In the genomic region with DNA sequence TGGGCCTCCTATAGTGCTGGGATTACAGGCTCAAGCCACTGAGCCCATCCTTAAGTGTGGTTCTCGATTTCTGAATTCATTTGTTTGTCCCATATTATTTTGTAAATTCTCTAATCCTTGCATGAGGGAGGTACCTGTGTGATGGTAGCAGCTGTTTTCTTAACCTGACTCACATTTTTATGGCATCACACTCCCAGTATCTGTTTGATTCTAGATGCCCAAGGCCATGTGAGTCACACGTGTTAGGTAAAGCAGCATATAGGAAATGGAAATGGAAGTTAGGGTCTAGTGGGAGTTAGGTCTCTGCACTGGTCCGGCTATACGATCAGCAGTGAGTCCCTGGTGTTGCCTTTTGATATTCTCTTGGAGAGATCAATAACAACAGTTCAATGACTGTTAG, we compare ENCODE assay signal across 18 cellular contexts.
"Had no signal": no experiment of that assay in that cellular context is flagged by ENCODE, and none has a peak within 500 bp of the region (broad histone marks: within the 10 kb centered on the region; RNA-seq: fewer than 3 reads in every experiment).

No MANE protein-coding gene starts in this region.

- H3K36me3 Mint-ChIP-seq: natural killer cell had no signal

- H3K27me3 ChIP-seq: gastrocnemius medialis, heart left ventricle, tibial nerve had no signal

- ATAC-seq: gastrocnemius medialis, heart left ventricle, left lobe of liver, natural killer cell, T-cell had no signal

- H3K27ac ChIP-seq: gastrocnemius medialis, heart left ventricle, tibial nerve had no signal

- H3K9me3 Mint-ChIP-seq: activated naive CD4-positive, alpha-beta T cell treated with anti-CD3 and anti-CD28 coated beads, Interleukin-2, amount 50 U/mL, for 72 hours; brain; natural killer cell; T-cell had no signal

- H3K4me1 Mint-ChIP-seq: natural killer cell, T-cell had no signal

- H3K27me3 Mint-ChIP-seq: brain, T-cell had no signal

- H3K4me3 ChIP-seq: gastrocnemius medialis, heart left ventricle, tibial nerve had no signal

- H3K4me1 ChIP-seq: gastrocnemius medialis had no signal

- H3K4me3 Mint-ChIP-seq: brain, natural killer cell, T-cell had no signal

- DNase-seq: activated CD4-positive, alpha-beta T cell treated with anti-CD3 and anti-CD28 coated beads, Interleukin-2, amount 50 U/mL, for 1 hour; activated effector memory CD4-positive, alpha-beta T cell treated with anti-CD3 and anti-CD28 coated beads, Interleukin-2, amount 50 U/mL, for 16 hours; cortex of kidney; effector CD8-positive, alpha-beta T cell; gastrocnemius medialis; heart left ventricle; natural killer cell; posterior cingulate gyrus; stimulated activated CD4-positive, alpha-beta T cell treated with anti-CD3 and anti-CD28 coated beads, Interleukin-4, amount 100 ng/mL, for 4 hours; stimulated activated CD8-positive, alpha-beta memory T cell treated with anti-CD3 and anti-CD28 coated beads, Interleukin-4, amount 100 ng/mL, for 48 hours; stimulated activated naive CD4-positive, alpha-beta T cell treated with Interleukin-2 at 50 U/mL for 16 hours; substantia nigra; T-cell; T-helper 9 cell had no signal

- H3K9me3 ChIP-seq: gastrocnemius medialis, heart left ventricle, tibial nerve had no signal

- H3K27ac Mint-ChIP-seq: activated naive CD4-positive, alpha-beta T cell treated with anti-CD3 and anti-CD28 coated beads, Interleukin-2, amount 50 U/mL, for 72 hours; brain; natural killer cell; T-cell had no signal
